9 cellular contexts compared by ENCODE assay signal in the genomic region with DNA sequence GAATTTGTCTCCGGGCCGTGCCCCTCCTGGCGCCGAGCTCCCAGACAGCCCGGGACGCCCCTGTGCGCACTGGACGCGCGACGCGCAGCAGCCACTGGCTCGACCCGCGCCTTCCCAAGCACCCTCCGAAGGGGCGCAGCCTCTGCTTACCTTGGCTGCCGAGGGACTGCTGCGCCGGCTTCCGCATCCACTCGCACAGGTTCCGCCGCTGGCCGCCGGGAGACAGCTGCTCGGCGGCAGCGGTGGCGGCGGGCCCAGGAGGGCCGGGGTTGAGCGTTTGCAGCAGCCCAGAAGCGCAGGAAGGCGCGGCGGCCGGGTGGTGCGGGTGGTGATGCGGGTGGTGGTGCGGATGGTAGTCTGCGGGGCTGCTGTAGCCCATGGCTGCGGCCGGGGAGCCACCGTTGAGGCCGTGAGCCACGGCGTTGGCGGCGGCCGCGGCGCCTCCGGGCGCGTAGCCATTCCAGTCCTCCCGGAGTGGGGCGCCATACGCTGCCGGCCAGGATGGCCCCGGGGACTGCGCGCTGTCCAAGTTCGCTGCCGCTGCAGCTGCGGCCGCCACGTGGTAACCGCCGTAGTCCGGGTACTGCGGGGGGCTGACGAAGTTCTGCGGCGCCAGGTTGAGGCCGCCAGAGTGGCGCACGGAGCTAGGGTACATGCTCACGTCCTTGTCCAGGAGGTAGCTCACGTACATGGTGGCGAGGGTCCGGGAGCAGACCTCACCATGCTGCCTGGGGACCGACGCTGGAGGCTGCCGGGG. TPM values are rescaled to one million over a fixed set of nuclear protein-coding genes. Genes with fewer than 3 reads are reported as not detected.
DNase-seq lines count a peak whose midpoint lies in the region; ATAC-seq and TF ChIP-seq lines count a peak whose summit lies in the region.
"Had no signal": no experiment of that assay in that cellular context is flagged by ENCODE, and none has a peak within 500 bp of the region (broad histone marks: within the 10 kb centered on the region; RNA-seq: fewer than 3 reads in every experiment).

No MANE protein-coding gene starts in this region.

- H3K23ac ChIP-seq in H9 (ENCODE audit: insufficient read length, low read depth, low read length) = no peak overlapping the region

- H3K27me3 Mint-ChIP-seq in H9 (ENCODE audit: low read depth) = peaks cover 100% of the 10 kb centered on the region
- peaks cover 46% of the 10 kb centered on the region for H3K27me3 Mint-ChIP-seq in glutamatergic neuron (ENCODE audit: unreplicated experiment)

- no peak overlapping the region for H2AFZ ChIP-seq in H9 (ENCODE audit: low read length)
- H2AFZ ChIP-seq: parathyroid adenoma had no signal

- TF ChIP-seq CTCF in H9 (conservative IDR thresholded peaks at IDR 0.05) = 0 out of 3 replicates have a peak, but pooled peaks have one; percentile 15
- TF ChIP-seq CTCF in glutamatergic neuron (IDR thresholded peaks at IDR 0.05; ENCODE audit: partially characterized antibody, unreplicated experiment) = no peak

- H4K20me1 ChIP-seq in H9 (ENCODE audit: control insufficient read depth, insufficient read depth, insufficient read length) = peaks cover 4% of the 10 kb centered on the region

- ATAC-seq in HG03439 (IDR thresholded peaks at IDR 0.05; ENCODE audit: unreplicated experiment) (no peak), GM19324 (IDR thresholded peaks at IDR 0.05; ENCODE audit: low FRiP score, unreplicated experiment) (no peak)

- H3K4ac ChIP-seq in H9 (ENCODE audit: low read depth, low read length) = no peak overlapping the region

- H4K8ac ChIP-seq in H9 (replicated peaks; ENCODE audit: insufficient read length, low read depth, low read length) = no peak overlapping the region

- no peak overlapping the region for H2BK12ac ChIP-seq in H9 (ENCODE audit: insufficient read length, low read depth, low read length)

- DNase-seq in H9 (peak; percentile 64), NCI-H510A treated with DMSO at 0.1 percent for 48 hours (lab: John Stamatoyannopoulos, UW) (peak; percentile 43), glutamatergic neuron (peak; percentile 61), retina (peak; percentile 69), caudate nucleus (lab: John Stamatoyannopoulos, UW) (no peak)
- DNase-seq: SIG-M5 had no signal

- H3K27ac ChIP-seq in H9 (ENCODE audit: insufficient read length, low read depth, low read length) = no peak overlapping the region
- H3K27ac ChIP-seq in caudate nucleus (ENCODE audit: low read depth, low read length) = no peak overlapping the region
- H3K27ac ChIP-seq: parathyroid adenoma had no signal

- H3K27me3 ChIP-seq in H9 (ENCODE audit: insufficient read depth, low read length) = peaks cover 94% of the 10 kb centered on the region

- H3T11ph ChIP-seq in H9 (ENCODE audit: low read length) = no peak overlapping the region

- no peaks in the 10 kb centered on the region for H3K23me2 ChIP-seq in H9 (ENCODE audit: insufficient read length, low read depth, low read length, poor library complexity, severe bottlenecking)

- H4K91ac ChIP-seq in H9 (ENCODE audit: insufficient read length, low read depth, low read length) = no peak overlapping the region

- H3K4me1 Mint-ChIP-seq in H9 = peaks cover 33 to 44% of the 10 kb centered on the region in 2 experiments
- peaks cover 15% of the 10 kb centered on the region for H3K4me1 Mint-ChIP-seq in glutamatergic neuron (ENCODE audit: low read depth, unreplicated experiment)

- H3K18ac ChIP-seq in H9 (ENCODE audit: insufficient read length, low read depth, low read length) = peak overlapping the region; percentile 32

- H3K4me1 ChIP-seq in H9 (ENCODE audit: insufficient read depth, low read length) = peaks cover 9% of the 10 kb centered on the region
- H3K4me1 ChIP-seq: parathyroid adenoma had no signal

- H2BK15ac ChIP-seq in H9 (ENCODE audit: low read depth, low read length) = no peak overlapping the region; the same call in 1 of the 2 replicates

- peaks cover 5 to 20% of the 10 kb centered on the region in 2 experiments for H3K9me3 Mint-ChIP-seq in H9
- peaks cover 25% of the 10 kb centered on the region for H3K9me3 Mint-ChIP-seq in glutamatergic neuron (ENCODE audit: unreplicated experiment)

- WGBS in H9 (ENCODE audit: extremely low coverage, insufficient read length, low lambda C conversion rate) = no CpG with 5 or more reads among the region's 85 CpGs

- peak overlapping the region; percentile 46 for H3K4me2 ChIP-seq in H9 (ENCODE audit: insufficient read depth, insufficient read length, low read length)

- H3K79me2 ChIP-seq in H9 (ENCODE audit: insufficient read depth, low read length) = no peaks in the 10 kb centered on the region
- H3K79me2 ChIP-seq: parathyroid adenoma had no signal

- no peaks in the 10 kb centered on the region for H3K79me1 ChIP-seq in H9 (ENCODE audit: insufficient read depth, low read depth, low read length, poor library complexity, severe bottlenecking)

- no peak overlapping the region for H3K9ac ChIP-seq in H9 (ENCODE audit: extremely low read depth, insufficient read length, low read length)
- H3K9ac ChIP-seq: parathyroid adenoma had no signal

- H2BK5ac ChIP-seq in H9 (ENCODE audit: insufficient read length, low read length) = no peak overlapping the region

- H2BK20ac ChIP-seq in H9 (ENCODE audit: low read depth, low read length, poor library complexity, severe bottlenecking) = no peak overlapping the region

- H4K5ac ChIP-seq in H9 (ENCODE audit: insufficient read length, low read depth, low read length) = no peak overlapping the region

- no peak overlapping the region; the same call in 1 of the 2 replicates for H3K14ac ChIP-seq in H9 (ENCODE audit: insufficient read depth, low read length)

- no peak overlapping the region for H3K56ac ChIP-seq in H9 (ENCODE audit: insufficient read length, low read depth, low read length)

- no peak overlapping the region for H3K27ac Mint-ChIP-seq in H9
- no peak overlapping the region for H3K27ac Mint-ChIP-seq in glutamatergic neuron (ENCODE audit: unreplicated experiment)

- no peak overlapping the region for H2BK120ac ChIP-seq in H9 (ENCODE audit: low read depth, low read length, poor library complexity, severe bottlenecking)

- H2AK5ac ChIP-seq in H9 (ENCODE audit: insufficient read length, low read length) = no peak overlapping the region

- H3K4me3 Mint-ChIP-seq in H9 (peak overlapping the region in 1 of 2 experiments; percentile 78; a peak in 2 of 5 replicates), glutamatergic neuron (ENCODE audit: unreplicated experiment) (no peak overlapping the region)

- H3K36me3 Mint-ChIP-seq in H9 (ENCODE audit: insufficient read depth in 1 of 3, low read depth in 3 of 3) (no peaks in the 10 kb centered on the region), glutamatergic neuron (ENCODE audit: unreplicated experiment) (no peaks in the 10 kb centered on the region)

- H3K9me3 ChIP-seq in H9 (ENCODE audit: control insufficient read depth, low read depth, low read length) = no peaks in the 10 kb centered on the region

RNA-seq across cellular contexts. Expression of gene CDX2, which starts 0.6 kb away (rescaled TPM):
- total RNA-seq in H9 (2021) (not detected in 2 replicates), glutamatergic neuron (ENCODE audit: unreplicated experiment) (1.1 TPM)

RNA-seq across cellular contexts. Expression of gene URAD, which starts 20.0 kb away (rescaled TPM):
- total RNA-seq in H9 (2021) = not detected in 2 replicates
- total RNA-seq in glutamatergic neuron (ENCODE audit: unreplicated experiment) = not detected

RNA-seq across cellular contexts. Expression of gene PDX1, which starts 48.7 kb away (rescaled TPM):
- total RNA-seq in H9 (2021) (not detected in 2 replicates), glutamatergic neuron (ENCODE audit: unreplicated experiment) (not detected)

Comparison
In these comparisons a context has a peak if more than half of its experiments do, and no peak if none do; other contexts are left out.
1. DNase-seq: peak in H9 (single experiment), NCI-H510A treated with DMSO at 0.1 percent for 48 hours (single experiment), glutamatergic neuron (single experiment) and retina (single experiment); none in caudate nucleus (0 of 61).